In genomic region chr1:148037850-148038461, GRCh38 we compare ENCODE assay signal across 8 cellular contexts.
DNase-seq lines count a peak whose midpoint lies in the region; ATAC-seq and TF ChIP-seq lines count a peak whose summit lies in the region.
"Not testable (repeated sequence)": the region's sequence is repeated elsewhere in the genome, so short reads cannot be mapped to it uniquely, and the experiment has no call there.

No MANE protein-coding gene starts in this region.

- H3K4me3 ChIP-seq in KMS-11 (IDR thresholded peaks at IDR 0.05; ENCODE audit: insufficient read depth, low read depth, low read length) (peak overlapping the region; percentile 42), retinal pigment epithelial cell (ENCODE audit: low read length) (peak overlapping the region; percentile 31)

- not testable (repeated sequence) for TF ChIP-seq CTCF in 22Rv1 (IDR thresholded peaks at IDR 0.05); KMS-11 (conservative IDR thresholded peaks at IDR 0.05; ENCODE audit: low read depth, low read length); retinal pigment epithelial cell (conservative IDR thresholded peaks at IDR 0.05; ENCODE audit: low read depth, low read length)

- peak overlapping the region; percentile 76; the same call in 1 of the 2 replicates for H3K9ac ChIP-seq in KMS-11

- H3K4me2 ChIP-seq in KMS-11, result peak overlapping the region; percentile 52

- not testable (repeated sequence) for H4K20me1 ChIP-seq in KMS-11 (ENCODE audit: insufficient read depth)

- not testable (repeated sequence) for H3K9me3 Mint-ChIP-seq in activated CD8-positive, alpha-beta memory T cell treated with anti-CD3 and anti-CD28 coated beads, Interleukin-2, amount 10 ng/mL, durations not matched to agents 7 days and 5 days (ENCODE audit: low read depth); dendritic cell treated with granulocyte-macrophage colony-stimulating factor and Interleukin-4, amounts not matched to agents 40 ng/mL and 50 ng/mL, for 4 days

- CTCF ChIA-PET in activated CD8-positive, alpha-beta memory T cell treated with anti-CD3 and anti-CD28 coated beads, Interleukin-2, amount 10 ng/mL, durations not matched to agents 7 days and 5 days (lab: Charles Lee), result not testable (repeated sequence)

- intact Hi-C loops in dendritic cell treated with granulocyte-macrophage colony-stimulating factor and Interleukin-4, amounts not matched to agents 40 ng/mL and 50 ng/mL, for 4 days (cut with micrococcal nuclease); left colon (cut with DNase I, micrococcal nuclease): not testable (repeated sequence)

- not testable (repeated sequence) for H3K36me3 Mint-ChIP-seq in activated CD8-positive, alpha-beta memory T cell treated with anti-CD3 and anti-CD28 coated beads, Interleukin-2, amount 10 ng/mL, durations not matched to agents 7 days and 5 days; dendritic cell treated with granulocyte-macrophage colony-stimulating factor and Interleukin-4, amounts not matched to agents 40 ng/mL and 50 ng/mL, for 4 days (ENCODE audit: low read depth)

- not testable (repeated sequence) for H3K79me2 ChIP-seq in KMS-11 (ENCODE audit: insufficient read depth, low read depth)

- ATAC-seq in GM19328 (IDR thresholded peaks at IDR 0.05; ENCODE audit: unreplicated experiment), result peak; percentile 20
- ATAC-seq in HG02763 (IDR thresholded peaks at IDR 0.05; ENCODE audit: unreplicated experiment), result peak; percentile 12
- peak; percentile 16 for ATAC-seq in activated CD8-positive, alpha-beta memory T cell treated with anti-CD3 and anti-CD28 coated beads, Interleukin-2, amount 10 ng/mL, durations not matched to agents 7 days and 5 days
- peak; percentile 27 for ATAC-seq in left colon

- H3K27me3 ChIP-seq in KMS-11 (ENCODE audit: insufficient read depth, low read depth), result not testable (repeated sequence)

- H3K27me3 Mint-ChIP-seq in activated CD8-positive, alpha-beta memory T cell treated with anti-CD3 and anti-CD28 coated beads, Interleukin-2, amount 10 ng/mL, durations not matched to agents 7 days and 5 days, result not testable (repeated sequence)
- H3K27me3 Mint-ChIP-seq in dendritic cell treated with granulocyte-macrophage colony-stimulating factor and Interleukin-4, amounts not matched to agents 40 ng/mL and 50 ng/mL, for 4 days, result peaks cover 14% of the 10 kb centered on the region

- peak overlapping the region; percentile 75 for H3K4me3 Mint-ChIP-seq in activated CD8-positive, alpha-beta memory T cell treated with anti-CD3 and anti-CD28 coated beads, Interleukin-2, amount 10 ng/mL, durations not matched to agents 7 days and 5 days
- peak overlapping the region; percentile 42 for H3K4me3 Mint-ChIP-seq in dendritic cell treated with granulocyte-macrophage colony-stimulating factor and Interleukin-4, amounts not matched to agents 40 ng/mL and 50 ng/mL, for 4 days

- not testable (repeated sequence) for H3K4me1 ChIP-seq in KMS-11 (ENCODE audit: low read depth, poor library complexity, severe bottlenecking)

- not testable (repeated sequence) for H3K4me1 Mint-ChIP-seq in activated CD8-positive, alpha-beta memory T cell treated with anti-CD3 and anti-CD28 coated beads, Interleukin-2, amount 10 ng/mL, durations not matched to agents 7 days and 5 days; dendritic cell treated with granulocyte-macrophage colony-stimulating factor and Interleukin-4, amounts not matched to agents 40 ng/mL and 50 ng/mL, for 4 days (ENCODE audit: low read depth)

- H3K27ac Mint-ChIP-seq in activated CD8-positive, alpha-beta memory T cell treated with anti-CD3 and anti-CD28 coated beads, Interleukin-2, amount 10 ng/mL, durations not matched to agents 7 days and 5 days, result peak overlapping the region; percentile 93
- peak overlapping the region; percentile 81 for H3K27ac Mint-ChIP-seq in dendritic cell treated with granulocyte-macrophage colony-stimulating factor and Interleukin-4, amounts not matched to agents 40 ng/mL and 50 ng/mL, for 4 days

- not testable (repeated sequence) for DNase-seq in activated CD8-positive, alpha-beta memory T cell treated with anti-CD3 and anti-CD28 coated beads, Interleukin-2, amount 10 ng/mL, durations not matched to agents 7 days and 5 days; retinal pigment epithelial cell (ENCODE audit: low read depth)
- peak in 1 of 2 donors; percentile 4 for DNase-seq in left colon

- H2AFZ ChIP-seq in KMS-11 (ENCODE audit: low read depth), result peak overlapping the region; percentile 20; the same call in 1 of the 2 replicates

- not testable (repeated sequence) for H3K36me3 ChIP-seq in KMS-11 (ENCODE audit: insufficient read depth)

- H3K27ac ChIP-seq in 22Rv1 (peak overlapping the region; percentile 92), KMS-11 (peak overlapping the region; percentile 69; the same call in 1 of the 2 replicates)
